ENCODE assay signal across 1 cellular context in the genomic region with DNA sequence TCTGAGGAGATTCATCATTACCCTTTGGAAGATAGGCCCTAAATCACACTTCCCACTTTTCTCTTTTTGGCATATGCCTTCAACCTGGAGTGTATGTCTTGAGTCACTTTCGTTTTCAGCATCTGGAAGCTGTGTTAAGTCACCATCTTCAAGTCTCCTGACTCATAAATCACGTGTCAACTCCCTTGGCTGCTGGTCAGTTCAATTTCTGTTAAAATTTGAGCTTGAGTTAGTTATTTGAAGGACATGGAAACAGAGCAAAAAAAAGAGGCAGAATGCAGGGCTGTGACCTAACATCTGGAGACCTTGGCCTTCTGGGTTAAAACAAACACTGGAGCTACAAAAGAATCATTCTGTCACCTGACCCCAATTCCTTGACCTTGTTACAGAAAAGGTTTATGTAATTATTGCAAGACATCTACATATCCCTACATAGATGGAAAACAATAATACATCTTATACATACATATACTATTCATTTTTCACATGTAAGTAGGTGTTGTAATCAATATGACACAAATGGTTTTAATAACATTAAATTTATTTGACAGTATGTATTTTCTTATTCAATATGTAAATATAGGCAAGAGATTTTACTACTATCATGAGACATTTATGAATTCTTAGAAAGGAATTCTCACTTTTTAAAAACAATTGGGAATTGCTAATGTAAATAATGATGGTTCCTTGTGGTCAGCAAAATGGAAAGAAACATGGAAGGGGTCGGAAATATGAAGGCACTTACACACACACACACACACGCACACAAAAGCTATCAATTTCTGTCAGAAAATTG.
A peak's percentile ranks its signal among the peaks of the same experiment; 100 is the strongest.
TF ChIP-seq lines count a peak whose summit lies in the region.

No MANE protein-coding gene starts in this region.

TF ChIP-seq in HepG2, 621 proteins besides CTCF, POLR2A, EP300 and RAD21 (continued from another document and continues in another):
- TF ChIP-seq, protein P1, sequence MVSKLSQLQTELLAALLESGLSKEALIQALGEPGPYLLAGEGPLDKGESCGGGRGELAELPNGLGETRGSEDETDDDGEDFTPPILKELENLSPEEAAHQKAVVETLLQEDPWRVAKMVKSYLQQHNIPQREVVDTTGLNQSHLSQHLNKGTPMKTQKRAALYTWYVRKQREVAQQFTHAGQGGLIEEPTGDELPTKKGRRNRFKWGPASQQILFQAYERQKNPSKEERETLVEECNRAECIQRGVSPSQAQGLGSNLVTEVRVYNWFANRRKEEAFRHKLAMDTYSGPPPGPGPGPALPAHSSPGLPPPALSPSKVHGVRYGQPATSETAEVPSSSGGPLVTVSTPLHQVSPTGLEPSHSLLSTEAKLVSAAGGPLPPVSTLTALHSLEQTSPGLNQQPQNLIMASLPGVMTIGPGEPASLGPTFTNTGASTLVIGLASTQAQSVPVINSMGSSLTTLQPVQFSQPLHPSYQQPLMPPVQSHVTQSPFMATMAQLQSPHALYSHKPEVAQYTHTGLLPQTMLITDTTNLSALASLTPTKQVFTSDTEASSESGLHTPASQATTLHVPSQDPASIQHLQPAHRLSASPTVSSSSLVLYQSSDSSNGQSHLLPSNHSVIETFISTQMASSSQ (IDR thresholded peaks at IDR 0.05; ENCODE audit: low read depth), result peak; percentile 93
- TF ChIP-seq, protein P1 (CRISPR knock-in tag; IDR thresholded peaks at IDR 0.05; ENCODE audit: borderline replicate concordance), result peak; percentile 87
- TF ChIP-seq ZNF670 (CRISPR knock-in tag; IDR thresholded peaks at IDR 0.05; ENCODE audit: borderline replicate concordance) (0 out of 2 replicates have a peak, but pooled peaks have one; percentile 15), TBX2 (CRISPR knock-in tag; IDR thresholded peaks at IDR 0.05; ENCODE audit: borderline replicate concordance) (peak; percentile 58), PCBP2 (optimal IDR thresholded peaks at IDR 0.05; ENCODE audit: low read depth, low read length, poor library complexity, severe bottlenecking) (no peak), ISL2 (CRISPR knock-in tag; IDR thresholded peaks at IDR 0.05) (peak; percentile 92), TBP (CRISPR knock-in tag; IDR thresholded peaks at IDR 0.05) (no peak), PPARG (CRISPR knock-in tag; conservative IDR thresholded peaks at IDR 0.05) (peak; percentile 71; the same call in 1 of the 2 replicates), MED13 (CRISPR knock-in tag; IDR thresholded peaks at IDR 0.05) (peak; percentile 97), ZNF790 (CRISPR knock-in tag; IDR thresholded peaks at IDR 0.05; ENCODE audit: borderline replicate concordance) (no peak), CHD4 (IDR thresholded peaks at IDR 0.05; ENCODE audit: borderline replicate concordance, low read length) (peak; percentile 81; the same call in 1 of the 2 replicates), CREB1 (IDR thresholded peaks at IDR 0.05) (no peak), CREB1 (CRISPR knock-in tag; IDR thresholded peaks at IDR 0.05) (peak; percentile 59), HNF4G (IDR thresholded peaks at IDR 0.05; ENCODE audit: borderline replicate concordance, low read depth, low read length) (peak; percentile 73; the same call in 1 of the 2 replicates), HNF4G (CRISPR knock-in tag; IDR thresholded peaks at IDR 0.05; ENCODE audit: borderline replicate concordance, low read depth) (peak; percentile 41; the same call in 1 of the 2 replicates), ZNF263 (CRISPR knock-in tag; IDR thresholded peaks at IDR 0.05) (no peak), IRF2 (CRISPR knock-in tag; IDR thresholded peaks at IDR 0.05) (peak; percentile 49), MBD4 (IDR thresholded peaks at IDR 0.05; ENCODE audit: borderline replicate concordance, low read length) (peak; percentile 71; the same call in 1 of the 2 replicates), ARNTL (CRISPR knock-in tag; IDR thresholded peaks at IDR 0.05) (peak; percentile 86; the same call in 1 of the 2 replicates), KAT8 (CRISPR knock-in tag; IDR thresholded peaks at IDR 0.05) (peak; percentile 50; the same call in 1 of the 2 replicates), HMGA1 (CRISPR knock-in tag; conservative IDR thresholded peaks at IDR 0.05) (no peak), BRD4 (CRISPR knock-in tag; IDR thresholded peaks at IDR 0.05) (peak; percentile 37; the same call in 1 of the 2 replicates), NR2F6 (IDR thresholded peaks at IDR 0.05) (peak; percentile 100), NR2F6 (CRISPR knock-in tag; IDR thresholded peaks at IDR 0.05) (peak; percentile 99), RELA (CRISPR knock-in tag; IDR thresholded peaks at IDR 0.05) (no peak), FOXA1 (IDR thresholded peaks at IDR 0.05) (no peak), FOXA1 (CRISPR knock-in tag; IDR thresholded peaks at IDR 0.05) (peak; percentile 90), PITX1 (CRISPR knock-in tag; IDR thresholded peaks at IDR 0.05) (0 out of 2 replicates have a peak, but pooled peaks have one; percentile 38), REL (CRISPR knock-in tag; conservative IDR thresholded peaks at IDR 0.05) (no peak), NPAS2 (CRISPR knock-in tag; IDR thresholded peaks at IDR 0.05; ENCODE audit: borderline replicate concordance) (no peak)
- TF ChIP-seq, protein P2, sequence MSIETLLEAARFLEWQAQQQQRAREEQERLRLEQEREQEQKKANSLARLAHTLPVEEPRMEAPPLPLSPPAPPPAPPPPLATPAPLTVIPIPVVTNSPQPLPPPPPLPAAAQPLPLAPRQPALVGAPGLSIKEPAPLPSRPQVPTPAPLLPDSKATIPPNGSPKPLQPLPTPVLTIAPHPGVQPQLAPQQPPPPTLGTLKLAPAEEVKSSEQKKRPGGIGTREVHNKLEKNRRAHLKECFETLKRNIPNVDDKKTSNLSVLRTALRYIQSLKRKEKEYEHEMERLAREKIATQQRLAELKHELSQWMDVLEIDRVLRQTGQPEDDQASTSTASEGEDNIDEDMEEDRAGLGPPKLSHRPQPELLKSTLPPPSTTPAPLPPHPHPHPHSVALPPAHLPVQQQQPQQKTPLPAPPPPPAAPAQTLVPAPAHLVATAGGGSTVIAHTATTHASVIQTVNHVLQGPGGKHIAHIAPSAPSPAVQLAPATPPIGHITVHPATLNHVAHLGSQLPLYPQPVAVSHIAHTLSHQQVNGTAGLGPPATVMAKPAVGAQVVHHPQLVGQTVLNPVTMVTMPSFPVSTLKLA (IDR thresholded peaks at IDR 0.05), result no peak
- TF ChIP-seq, protein P3, sequence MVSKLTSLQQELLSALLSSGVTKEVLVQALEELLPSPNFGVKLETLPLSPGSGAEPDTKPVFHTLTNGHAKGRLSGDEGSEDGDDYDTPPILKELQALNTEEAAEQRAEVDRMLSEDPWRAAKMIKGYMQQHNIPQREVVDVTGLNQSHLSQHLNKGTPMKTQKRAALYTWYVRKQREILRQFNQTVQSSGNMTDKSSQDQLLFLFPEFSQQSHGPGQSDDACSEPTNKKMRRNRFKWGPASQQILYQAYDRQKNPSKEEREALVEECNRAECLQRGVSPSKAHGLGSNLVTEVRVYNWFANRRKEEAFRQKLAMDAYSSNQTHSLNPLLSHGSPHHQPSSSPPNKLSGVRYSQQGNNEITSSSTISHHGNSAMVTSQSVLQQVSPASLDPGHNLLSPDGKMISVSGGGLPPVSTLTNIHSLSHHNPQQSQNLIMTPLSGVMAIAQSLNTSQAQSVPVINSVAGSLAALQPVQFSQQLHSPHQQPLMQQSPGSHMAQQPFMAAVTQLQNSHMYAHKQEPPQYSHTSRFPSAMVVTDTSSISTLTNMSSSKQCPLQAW (CRISPR knock-in tag; IDR thresholded peaks at IDR 0.05), result peak; percentile 27; the same call in 1 of the 2 replicates
- TF ChIP-seq, protein P4, sequence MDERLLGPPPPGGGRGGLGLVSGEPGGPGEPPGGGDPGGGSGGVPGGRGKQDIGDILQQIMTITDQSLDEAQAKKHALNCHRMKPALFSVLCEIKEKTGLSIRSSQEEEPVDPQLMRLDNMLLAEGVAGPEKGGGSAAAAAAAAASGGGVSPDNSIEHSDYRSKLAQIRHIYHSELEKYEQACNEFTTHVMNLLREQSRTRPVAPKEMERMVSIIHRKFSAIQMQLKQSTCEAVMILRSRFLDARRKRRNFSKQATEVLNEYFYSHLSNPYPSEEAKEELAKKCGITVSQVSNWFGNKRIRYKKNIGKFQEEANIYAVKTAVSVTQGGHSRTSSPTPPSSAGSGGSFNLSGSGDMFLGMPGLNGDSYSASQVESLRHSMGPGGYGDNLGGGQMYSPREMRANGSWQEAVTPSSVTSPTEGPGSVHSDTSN (CRISPR knock-in tag; IDR thresholded peaks at IDR 0.05), result peak; percentile 47; the same call in 1 of the 2 replicates
- TF ChIP-seq, protein P5, sequence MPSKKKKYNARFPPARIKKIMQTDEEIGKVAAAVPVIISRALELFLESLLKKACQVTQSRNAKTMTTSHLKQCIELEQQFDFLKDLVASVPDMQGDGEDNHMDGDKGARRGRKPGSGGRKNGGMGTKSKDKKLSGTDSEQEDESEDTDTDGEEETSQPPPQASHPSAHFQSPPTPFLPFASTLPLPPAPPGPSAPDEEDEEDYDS (CRISPR knock-in tag; IDR thresholded peaks at IDR 0.05), result 0 out of 2 replicates have a peak, but pooled peaks have one; percentile 13
- TF ChIP-seq, protein P6, sequence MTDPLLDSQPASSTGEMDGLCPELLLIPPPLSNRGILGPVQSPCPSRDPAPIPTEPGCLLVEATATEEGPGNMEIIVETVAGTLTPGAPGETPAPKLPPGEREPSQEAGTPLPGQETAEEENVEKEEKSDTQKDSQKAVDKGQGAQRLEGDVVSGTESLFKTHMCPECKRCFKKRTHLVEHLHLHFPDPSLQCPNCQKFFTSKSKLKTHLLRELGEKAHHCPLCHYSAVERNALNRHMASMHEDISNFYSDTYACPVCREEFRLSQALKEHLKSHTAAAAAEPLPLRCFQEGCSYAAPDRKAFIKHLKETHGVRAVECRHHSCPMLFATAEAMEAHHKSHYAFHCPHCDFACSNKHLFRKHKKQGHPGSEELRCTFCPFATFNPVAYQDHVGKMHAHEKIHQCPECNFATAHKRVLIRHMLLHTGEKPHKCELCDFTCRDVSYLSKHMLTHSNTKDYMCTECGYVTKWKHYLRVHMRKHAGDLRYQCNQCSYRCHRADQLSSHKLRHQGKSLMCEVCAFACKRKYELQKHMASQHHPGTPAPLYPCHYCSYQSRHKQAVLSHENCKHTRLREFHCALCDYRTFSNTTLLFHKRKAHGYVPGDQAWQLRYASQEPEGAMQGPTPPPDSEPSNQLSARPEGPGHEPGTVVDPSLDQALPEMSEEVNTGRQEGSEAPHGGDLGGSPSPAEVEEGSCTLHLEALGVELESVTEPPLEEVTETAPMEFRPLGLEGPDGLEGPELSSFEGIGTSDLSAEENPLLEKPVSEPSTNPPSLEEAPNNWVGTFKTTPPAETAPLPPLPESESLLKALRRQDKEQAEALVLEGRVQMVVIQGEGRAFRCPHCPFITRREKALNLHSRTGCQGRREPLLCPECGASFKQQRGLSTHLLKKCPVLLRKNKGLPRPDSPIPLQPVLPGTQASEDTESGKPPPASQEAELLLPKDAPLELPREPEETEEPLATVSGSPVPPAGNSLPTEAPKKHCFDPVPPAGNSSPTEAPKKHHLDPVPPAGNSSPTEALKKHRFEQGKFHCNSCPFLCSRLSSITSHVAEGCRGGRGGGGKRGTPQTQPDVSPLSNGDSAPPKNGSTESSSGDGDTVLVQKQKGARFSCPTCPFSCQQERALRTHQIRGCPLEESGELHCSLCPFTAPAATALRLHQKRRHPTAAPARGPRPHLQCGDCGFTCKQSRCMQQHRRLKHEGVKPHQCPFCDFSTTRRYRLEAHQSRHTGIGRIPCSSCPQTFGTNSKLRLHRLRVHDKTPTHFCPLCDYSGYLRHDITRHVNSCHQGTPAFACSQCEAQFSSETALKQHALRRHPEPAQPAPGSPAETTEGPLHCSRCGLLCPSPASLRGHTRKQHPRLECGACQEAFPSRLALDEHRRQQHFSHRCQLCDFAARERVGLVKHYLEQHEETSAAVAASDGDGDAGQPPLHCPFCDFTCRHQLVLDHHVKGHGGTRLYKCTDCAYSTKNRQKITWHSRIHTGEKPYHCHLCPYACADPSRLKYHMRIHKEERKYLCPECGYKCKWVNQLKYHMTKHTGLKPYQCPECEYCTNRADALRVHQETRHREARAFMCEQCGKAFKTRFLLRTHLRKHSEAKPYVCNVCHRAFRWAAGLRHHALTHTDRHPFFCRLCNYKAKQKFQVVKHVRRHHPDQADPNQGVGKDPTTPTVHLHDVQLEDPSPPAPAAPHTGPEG (CRISPR knock-in tag; IDR thresholded peaks at IDR 0.05), result 0 out of 2 replicates have a peak, but pooled peaks have one; percentile 18
- TF ChIP-seq, protein P7, sequence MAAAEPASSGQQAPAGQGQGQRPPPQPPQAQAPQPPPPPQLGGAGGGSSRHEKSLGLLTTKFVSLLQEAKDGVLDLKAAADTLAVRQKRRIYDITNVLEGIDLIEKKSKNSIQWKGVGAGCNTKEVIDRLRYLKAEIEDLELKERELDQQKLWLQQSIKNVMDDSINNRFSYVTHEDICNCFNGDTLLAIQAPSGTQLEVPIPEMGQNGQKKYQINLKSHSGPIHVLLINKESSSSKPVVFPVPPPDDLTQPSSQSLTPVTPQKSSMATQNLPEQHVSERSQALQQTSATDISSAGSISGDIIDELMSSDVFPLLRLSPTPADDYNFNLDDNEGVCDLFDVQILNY (CRISPR knock-in tag; conservative IDR thresholded peaks at IDR 0.05), result no peak
- TF ChIP-seq, protein P8, sequence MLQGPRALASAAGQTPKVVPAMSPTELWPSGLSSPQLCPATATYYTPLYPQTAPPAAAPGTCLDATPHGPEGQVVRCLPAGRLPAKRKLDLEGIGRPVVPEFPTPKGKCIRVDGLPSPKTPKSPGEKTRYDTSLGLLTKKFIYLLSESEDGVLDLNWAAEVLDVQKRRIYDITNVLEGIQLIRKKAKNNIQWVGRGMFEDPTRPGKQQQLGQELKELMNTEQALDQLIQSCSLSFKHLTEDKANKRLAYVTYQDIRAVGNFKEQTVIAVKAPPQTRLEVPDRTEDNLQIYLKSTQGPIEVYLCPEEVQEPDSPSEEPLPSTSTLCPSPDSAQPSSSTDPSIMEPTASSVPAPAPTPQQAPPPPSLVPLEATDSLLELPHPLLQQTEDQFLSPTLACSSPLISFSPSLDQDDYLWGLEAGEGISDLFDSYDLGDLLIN (CRISPR knock-in tag; IDR thresholded peaks at IDR 0.05; ENCODE audit: borderline replicate concordance), result no peak
- TF ChIP-seq, protein P9, sequence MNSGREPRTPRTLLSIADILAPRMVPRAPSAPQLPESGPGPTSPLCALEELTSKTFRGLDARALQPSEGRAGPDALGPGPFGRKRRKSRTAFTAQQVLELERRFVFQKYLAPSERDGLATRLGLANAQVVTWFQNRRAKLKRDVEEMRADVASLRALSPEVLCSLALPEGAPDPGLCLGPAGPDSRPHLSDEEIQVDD (CRISPR knock-in tag; IDR thresholded peaks at IDR 0.05; ENCODE audit: borderline replicate concordance), result no peak
- TF ChIP-seq, protein P10, sequence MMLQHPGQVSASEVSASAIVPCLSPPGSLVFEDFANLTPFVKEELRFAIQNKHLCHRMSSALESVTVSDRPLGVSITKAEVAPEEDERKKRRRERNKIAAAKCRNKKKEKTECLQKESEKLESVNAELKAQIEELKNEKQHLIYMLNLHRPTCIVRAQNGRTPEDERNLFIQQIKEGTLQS (CRISPR knock-in tag; IDR thresholded peaks at IDR 0.05), result peak; percentile 55; the same call in 1 of the 2 replicates
